ENCODE assay signal across 21 cellular contexts in genomic region chr9:88740844-88741243, GRCh38.
DNase-seq lines count a peak whose midpoint lies in the region; ATAC-seq, FAIRE-seq and TF ChIP-seq lines count a peak whose summit lies in the region.
"Had no signal": no experiment of that assay in that cellular context is flagged by ENCODE, and none has a peak within 500 bp of the region (broad histone marks: within the 10 kb centered on the region; RNA-seq: fewer than 3 reads in every experiment).

No MANE protein-coding gene starts in this region.

- WGBS in K562 (ENCODE audit: insufficient coverage, low coverage, missing lambda C conversion rate) = 21% methylated on average over 5 of the region's 7 CpGs
- 67 to 88% methylated on average over 7 of the region's 7 CpGs for WGBS in body of pancreas, 2 donors

- H2AFZ ChIP-seq in K562 (ENCODE audit: low read depth, low read length) = no peak overlapping the region

- TF ChIP-seq POLR2A in K562 (conservative IDR thresholded peaks at IDR 0.05) (no peak), body of pancreas (IDR thresholded peaks at IDR 0.05) (no peak)

- TF ChIP-seq RAD21 in K562 (CRISPR knock-in tag; conservative IDR thresholded peaks at IDR 0.05 in 1 of 2, IDR thresholded peaks at IDR 0.05 in 1 of 2) = no peak

- no peaks in the 10 kb centered on the region for H4K20me1 ChIP-seq in K562 (replicated peaks; ENCODE audit: control insufficient read depth, insufficient read depth, low read length)

- FAIRE-seq in K562 (lab: Jason Lieb, UNC) = no peak
- no peak for FAIRE-seq in kidney (lab: Jason Lieb, UNC)
- FAIRE-seq: A549, GM12892, GM18507 had no signal

- H3K36me3 Mint-ChIP-seq in stimulated activated naive B cell treated with anti-CD40 and anti-IgM and Interleukin-4, amounts not matched to agents 10 μg/mL and 1 μg/mL and 100 μg/mL, for 72 hours = no peaks in the 10 kb centered on the region
- H3K36me3 Mint-ChIP-seq: IgD-negative memory B cell had no signal

- H3K27ac ChIP-seq in K562 (ENCODE audit: extremely low read depth, low read depth, low read length) (no peak overlapping the region), kidney (ENCODE audit: low read depth in 2 of 2, low read length in 2 of 2) (no peak overlapping the region), body of pancreas (no peak overlapping the region)
- H3K27ac ChIP-seq: 22Rv1, A549, C4-2B, HL-60 had no signal

- in situ Hi-C loops in K562 (cut with MboI) = no loop called here

- H3K4me2 ChIP-seq in K562 (ENCODE audit: insufficient read depth, low read length) = no peak overlapping the region
- H3K4me2 ChIP-seq: A549 had no signal

- peaks cover 21 to 42% of the 10 kb centered on the region in 2 donors for H3K27me3 Mint-ChIP-seq in stimulated activated naive B cell treated with anti-CD40 and anti-IgM and Interleukin-4, amounts not matched to agents 10 μg/mL and 1 μg/mL and 100 μg/mL, for 72 hours

- H3K4me1 ChIP-seq in K562 (replicated peaks in 1 of 2; ENCODE audit: control insufficient read depth in 2 of 2, insufficient read depth in 2 of 2, low read length in 2 of 2) = no peaks in the 10 kb centered on the region; a peak in 1 of 5 replicates
- H3K4me1 ChIP-seq in kidney (ENCODE audit: control insufficient read depth in 1 of 2, insufficient read depth in 1 of 2, low read depth in 1 of 2, low read length in 2 of 2) = peaks cover 0 to 5% of the 10 kb centered on the region in 2 donors
- no peaks in the 10 kb centered on the region for H3K4me1 ChIP-seq in body of pancreas
- H3K4me1 ChIP-seq: HAP-1 had no signal

- H3K36me3 ChIP-seq in K562 (ENCODE audit: control insufficient read depth, insufficient read depth, low read length) (no peaks in the 10 kb centered on the region), kidney (ENCODE audit: control insufficient read depth in 1 of 2, insufficient read depth in 2 of 2, low read length in 2 of 2) (no peaks in the 10 kb centered on the region), body of pancreas (replicated peaks in 1 of 2; ENCODE audit: insufficient read depth in 1 of 2, low read depth in 2 of 2) (no peaks in the 10 kb centered on the region)
- H3K36me3 ChIP-seq: HAP-1 had no signal

- H3K9me3 ChIP-seq in K562 (replicated peaks; ENCODE audit: control insufficient read depth, insufficient read depth, low read depth, low read length) (no peaks in the 10 kb centered on the region), kidney (ENCODE audit: control insufficient read depth in 1 of 2, low read length in 2 of 2) (no peaks in the 10 kb centered on the region), body of pancreas (no peaks in the 10 kb centered on the region)
- H3K9me3 ChIP-seq: A549, HAP-1 had no signal

- H3K27me3 ChIP-seq in K562 (ENCODE audit: control insufficient read depth in 2 of 2, insufficient read depth in 2 of 2, low read length in 2 of 2) = peaks cover 2 to 5% of the 10 kb centered on the region in 2 experiments; a peak in 2 of 5 replicates
- no peaks in the 10 kb centered on the region for H3K27me3 ChIP-seq in body of pancreas

- H3K4me1 Mint-ChIP-seq in stimulated activated naive B cell treated with anti-CD40 and anti-IgM and Interleukin-4, amounts not matched to agents 10 μg/mL and 1 μg/mL and 100 μg/mL, for 72 hours = no peaks in the 10 kb centered on the region
- H3K4me1 Mint-ChIP-seq: IgD-negative memory B cell had no signal

- no peak overlapping the region for H3K9ac ChIP-seq in K562 (ENCODE audit: insufficient read depth in 1 of 2, low read depth in 2 of 2, low read length in 2 of 2)
- H3K9ac ChIP-seq in kidney (ENCODE audit: low read length in 2 of 2) = no peak overlapping the region

- no TSS peak for BruUV-seq in K562 (replicated peaks; lab: Mats Ljungman, UMichigan)

- H3K79me2 ChIP-seq in K562 (ENCODE audit: control insufficient read depth, insufficient read depth, low read length) = no peaks in the 10 kb centered on the region

- H3K27ac Mint-ChIP-seq in stimulated activated naive B cell treated with anti-CD40 and anti-IgM and Interleukin-4, amounts not matched to agents 10 μg/mL and 1 μg/mL and 100 μg/mL, for 72 hours = peak overlapping the region; percentile 14
- H3K27ac Mint-ChIP-seq: CD4-positive, alpha-beta T cell; IgD-negative memory B cell had no signal

- POLR2A ChIA-PET in K562 (lab: Yijun Ruan, JAX) = no interaction called here

- H3K9me1 ChIP-seq in K562 (ENCODE audit: control insufficient read depth, insufficient read depth, low read length) = no peaks in the 10 kb centered on the region

- TF ChIP-seq CTCF in K562 (IDR thresholded peaks at IDR 0.05 in 2 of 3, conservative IDR thresholded peaks at IDR 0.05 in 1 of 3; ENCODE audit: insufficient read depth in 2 of 3, low read depth in 1 of 3, low read length in 3 of 3) (no peak), kidney (IDR thresholded peaks at IDR 0.05; ENCODE audit: borderline replicate concordance, extremely low read depth, insufficient read depth) (no peak), GM20000 (IDR thresholded peaks at IDR 0.05; ENCODE audit: extremely low read depth, missing control alignments) (no peak), body of pancreas (IDR thresholded peaks at IDR 0.05) (no peak)

- DNase-seq in NCI-H748 (lab: John Stamatoyannopoulos, UW; ENCODE audit: unreplicated experiment) = peak; percentile 16
- no peak for DNase-seq in NCI-H748 treated with DMSO at 0.1 percent for 48 hours (lab: John Stamatoyannopoulos, UW)
- DNase-seq in K562 (ENCODE audit: extremely low read depth in 1 of 4, low spot score in 3 of 4) = no peak
- peak; percentile 23 for DNase-seq in kidney
- no peak for DNase-seq in stimulated activated naive B cell treated with anti-CD40 and anti-IgM and Interleukin-4, amounts not matched to agents 10 μg/mL and 1 μg/mL and 100 μg/mL, for 72 hours
- no peak for DNase-seq in foreskin melanocyte
- DNase-seq in GM20000 (ENCODE audit: low spot score) = no peak
- DNase-seq in body of pancreas = no peak
- DNase-seq: AML-193; CD4-positive, alpha-beta T cell; DMS153; DMS79; GDM1 had no signal

- intact Hi-C loops in K562 (cut with micrococcal nuclease) = loop anchor here (1.0 kb wide), 1 partner anchor 148 kb away; no protein-coding TSS in a partner anchor
- intact Hi-C loops in kidney (cut with DNase I) = no loop called here
- intact Hi-C loops in body of pancreas (cut with DNase I) = no loop called here

- H3K4me3 ChIP-seq in K562 (no peak overlapping the region), kidney (ENCODE audit: low read length in 2 of 2) (no peak overlapping the region), body of pancreas (no peak overlapping the region)
- H3K4me3 ChIP-seq: A549, HAP-1 had no signal

- TF ChIP-seq EP300 in K562 (IDR thresholded peaks at IDR 0.05; ENCODE audit: low read length) = no peak

- CTCF ChIA-PET in K562 (lab: Yijun Ruan, JAX; ENCODE audit: low intra/inter-chr PET ratio) = no interaction called here

- no peaks in the 10 kb centered on the region for H3K9me3 Mint-ChIP-seq in stimulated activated naive B cell treated with anti-CD40 and anti-IgM and Interleukin-4, amounts not matched to agents 10 μg/mL and 1 μg/mL and 100 μg/mL, for 72 hours
- H3K9me3 Mint-ChIP-seq: CD4-positive, alpha-beta T cell; IgD-negative memory B cell had no signal

- no peak overlapping the region for H3K4me3 Mint-ChIP-seq in stimulated activated naive B cell treated with anti-CD40 and anti-IgM and Interleukin-4, amounts not matched to agents 10 μg/mL and 1 μg/mL and 100 μg/mL, for 72 hours
- H3K4me3 Mint-ChIP-seq: CD4-positive, alpha-beta T cell; IgD-negative memory B cell had no signal

- no peak for ATAC-seq in K562
- no peak for ATAC-seq in stimulated activated naive B cell treated with anti-CD40 and anti-IgM and Interleukin-4, amounts not matched to agents 10 μg/mL and 1 μg/mL and 100 μg/mL, for 72 hours (replicated peaks)
- ATAC-seq in body of pancreas = no peak

TF ChIP-seq in K562, 482 proteins besides CTCF, POLR2A, EP300 and RAD21:
- TF ChIP-seq KLF13 (tag; IDR thresholded peaks at IDR 0.05; ENCODE audit: borderline replicate concordance, low read depth) (no peak), ELK1 (CRISPR knock-in tag; IDR thresholded peaks at IDR 0.05) (no peak), CBX8 (IDR thresholded peaks at IDR 0.05; ENCODE audit: borderline replicate concordance, extremely low read depth, low read depth, low read length, poor library complexity, severe bottlenecking) (no peak), RFX1 (IDR thresholded peaks at IDR 0.05) (peak; percentile 70), U2AF2 (optimal IDR thresholded peaks at IDR 0.05; ENCODE audit: low read depth, low read length) (no peak), ZNF311 (CRISPR knock-in tag; IDR thresholded peaks at IDR 0.05) (no peak)

Comparison
In these comparisons a context has a peak if more than half of its experiments do, and no peak if none do; other contexts are left out.
1. DNase-seq: peak in NCI-H748 (single experiment) and kidney (single experiment); none in NCI-H748 treated with DMSO at 0.1 percent for 48 hours (single experiment), K562 (0 of 4), stimulated activated naive B cell treated with anti-CD40 and anti-IgM and Interleukin-4, amounts not matched to agents 10 μg/mL and 1 μg/mL and 100 μg/mL, for 72 hours (single experiment), foreskin melanocyte (single experiment), GM20000 (single experiment) and body of pancreas (0 of 4).